ENCODE assay signal across 8 cellular contexts in genomic region chr5:129905467-129906176, GRCh38. TPM values are rescaled to one million over a fixed set of nuclear protein-coding genes. Genes with fewer than 3 reads are reported as not detected.
DNase-seq lines count a peak whose midpoint lies in the region; ATAC-seq, FAIRE-seq and TF ChIP-seq lines count a peak whose summit lies in the region.

No MANE protein-coding gene starts in this region.

- H3K27ac ChIP-seq in PC-3 (ENCODE audit: low read length) (no peak overlapping the region), endothelial cell of umbilical vein (ENCODE audit: insufficient read depth, low read depth, low read length) (no peak overlapping the region)

- BruUV-seq in PC-3 (replicated peaks; lab: Mats Ljungman, UMichigan) = no TSS peak
- BruUV-seq in endothelial cell of umbilical vein (replicated peaks; lab: Mats Ljungman, UMichigan) = no TSS peak

- H4K20me1 ChIP-seq in PC-3 (ENCODE audit: low read length) (no peaks in the 10 kb centered on the region), endothelial cell of umbilical vein (replicated peaks; ENCODE audit: control insufficient read depth, extremely low read depth, insufficient read depth, low read length) (no peaks in the 10 kb centered on the region)

- H3K9me1 ChIP-seq in endothelial cell of umbilical vein (replicated peaks; ENCODE audit: control insufficient read depth, extremely low read depth, insufficient read depth, low read length) = no peaks in the 10 kb centered on the region

- no peaks in the 10 kb centered on the region for H3K79me2 ChIP-seq in PC-3 (ENCODE audit: low read length)
- H3K79me2 ChIP-seq in endothelial cell of umbilical vein (ENCODE audit: control insufficient read depth, insufficient read depth, low read length) = no peaks in the 10 kb centered on the region

- H3K27me3 ChIP-seq in PC-3 (ENCODE audit: low read length) (peaks cover 13% of the 10 kb centered on the region), endothelial cell of umbilical vein (ENCODE audit: control insufficient read depth in 2 of 2, insufficient read depth in 2 of 2, low read length in 2 of 2) (no peaks in the 10 kb centered on the region)

- intact Hi-C loops in PC-3 (cut with micrococcal nuclease) (loop anchor here (5.0 to 10.0 kb wide), 3 partner anchors 59 to 639 kb away; no protein-coding TSS in a partner anchor), endothelial cell of umbilical vein (cut with micrococcal nuclease) (loop anchor here (1.0 to 10.0 kb wide), 6 partner anchors 204 to 1359 kb away; partner anchors contain the start of gene CDC42SE2)

- peak overlapping the region; percentile 38; the same call in 1 of the 2 replicates for H3K9ac ChIP-seq in PC-3 (ENCODE audit: low read length)
- H3K9ac ChIP-seq in endothelial cell of umbilical vein (replicated peaks; ENCODE audit: extremely low read depth, insufficient read depth, low read length) = no peak overlapping the region

- no peaks in the 10 kb centered on the region for H3K9me2 ChIP-seq in PC-3 (replicated peaks; ENCODE audit: low read length)

- dilution Hi-C loops in endothelial cell of umbilical vein (cut with MboI; ENCODE audit: extremely low pct_ligation_motif_present, low sequenced_read_pairs) = no loop called here

- no peak for TF ChIP-seq CTCF in PC-3 (conservative IDR thresholded peaks at IDR 0.05; ENCODE audit: low read depth, low read length)
- no peak for TF ChIP-seq CTCF in endothelial cell of umbilical vein (IDR thresholded peaks at IDR 0.05; ENCODE audit: extremely low read depth in 1 of 2, insufficient read depth in 1 of 2, low read depth in 1 of 2, low read length in 2 of 2)

- no peaks in the 10 kb centered on the region for H3F3A ChIP-seq in PC-3 (ENCODE audit: low read length, unreplicated experiment)

- H3K4me1 ChIP-seq in PC-3 (ENCODE audit: insufficient read depth, low read length) = no peaks in the 10 kb centered on the region
- peaks cover 15% of the 10 kb centered on the region for H3K4me1 ChIP-seq in endothelial cell of umbilical vein (ENCODE audit: control insufficient read depth, extremely low read depth, insufficient read depth, low read length)

- TF ChIP-seq POLR2A in endothelial cell of umbilical vein (IDR thresholded peaks at IDR 0.05; ENCODE audit: low read depth, low read length) = no peak

- H2AFZ ChIP-seq in PC-3 (ENCODE audit: low read length) (peak overlapping the region; percentile 81), endothelial cell of umbilical vein (ENCODE audit: low read depth, low read length) (peak overlapping the region; percentile 82)

- POLR2A ChIA-PET in PC-3 (lab: Charles Lee; ENCODE audit: unreplicated experiment) (no interaction called here), endothelial cell of umbilical vein (lab: Charles Lee) (no interaction called here)

- FAIRE-seq in endothelial cell of umbilical vein (lab: Jason Lieb, UNC) = no peak

- H3K4me3 ChIP-seq in PC-3 (ENCODE audit: low read length) = peak overlapping the region; percentile 69
- H3K4me3 ChIP-seq in endothelial cell of umbilical vein (replicated peaks in 1 of 3; ENCODE audit: insufficient read depth in 1 of 3, low read depth in 1 of 3, low read length in 3 of 3) = peak overlapping the region; percentile 35 to 89 (median 72)

- ATAC-seq in PC-3 = no peak
- ATAC-seq in HG03280 (IDR thresholded peaks at IDR 0.05; ENCODE audit: unreplicated experiment) = no peak
- no peak for ATAC-seq in GM18511 (IDR thresholded peaks at IDR 0.05; ENCODE audit: unreplicated experiment)

- H3K4me2 ChIP-seq in PC-3 (ENCODE audit: low read length) (peak overlapping the region; percentile 90), endothelial cell of umbilical vein (ENCODE audit: insufficient read depth, low read length) (peak overlapping the region; percentile 97)

- no peaks in the 10 kb centered on the region for H3K9me3 ChIP-seq in PC-3 (ENCODE audit: low read length)
- H3K9me3 ChIP-seq in endothelial cell of umbilical vein (replicated peaks; ENCODE audit: control insufficient read depth, insufficient read depth, low read length) = no peaks in the 10 kb centered on the region

- CTCF ChIA-PET in PC-3 (lab: Charles Lee) = no interaction called here
- CTCF ChIA-PET in endothelial cell of umbilical vein (lab: Charles Lee) = interaction anchor here (0.8 kb wide), 1 partner anchor 236 kb away, joined by 3 read pairs; no protein-coding TSS in a partner anchor

- DNase-seq in Daoy (ENCODE audit: low read depth) (peak; percentile 23), PC-3 (no peak), endothelial cell of umbilical vein (ENCODE audit: low read depth, low spot score) (peak; percentile 39), myocyte (ENCODE audit: low read depth) (peak; percentile 37), amniotic stem cell (lab: John Stamatoyannopoulos, UW) (no peak), T-helper 9 cell (no peak)

- H3K36me3 ChIP-seq in PC-3 (ENCODE audit: low read depth, low read length) (no peaks in the 10 kb centered on the region), endothelial cell of umbilical vein (ENCODE audit: control insufficient read depth in 2 of 2, extremely low read depth in 1 of 2, insufficient read depth in 2 of 2, low read length in 2 of 2) (no peaks in the 10 kb centered on the region)

TF ChIP-seq in endothelial cell of umbilical vein, 7 proteins besides CTCF, POLR2A, EP300 and RAD21:
- TF ChIP-seq FOS (IDR thresholded peaks at IDR 0.05; ENCODE audit: borderline replicate concordance, insufficient read depth, low read length) (no peak), POLR2AphosphoS5 (IDR thresholded peaks at IDR 0.05; ENCODE audit: insufficient read depth, low read depth, low read length) (no peak), GATA2 (IDR thresholded peaks at IDR 0.05; ENCODE audit: insufficient read depth, insufficient read length, low read depth, low read length) (no peak), MYC (IDR thresholded peaks at IDR 0.05; ENCODE audit: low read depth, low read length) (no peak), JUN (IDR thresholded peaks at IDR 0.05; ENCODE audit: borderline replicate concordance, insufficient read depth, insufficient read length, low read depth) (no peak), EZH2 (IDR thresholded peaks at IDR 0.05; ENCODE audit: borderline replicate concordance, low read depth, low read length, severe bottlenecking) (no peak)
- TF ChIP-seq, protein P1, sequence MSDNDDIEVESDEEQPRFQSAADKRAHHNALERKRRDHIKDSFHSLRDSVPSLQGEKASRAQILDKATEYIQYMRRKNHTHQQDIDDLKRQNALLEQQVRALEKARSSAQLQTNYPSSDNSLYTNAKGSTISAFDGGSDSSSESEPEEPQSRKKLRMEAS (IDR thresholded peaks at IDR 0.05; ENCODE audit: insufficient read depth, insufficient read length) = no peak
TF ChIP-seq in endothelial cell of umbilical vein: peak in this region for 0.

RNA-seq across cellular contexts. Expression of gene CHSY3, which starts 1.4 kb away (rescaled TPM):
- total RNA-seq in Daoy (2014; rRNA removed; shearing (Covaris generic)) = 0.21 and 0.40 TPM in 2 replicates
- total RNA-seq in PC-3 (2014; rRNA removed) (1.7 and 1.8 TPM in 2 replicates), endothelial cell of umbilical vein (6.8 and 8.4 TPM in 2 replicates), myocyte (8.3 and 12.8 TPM in 2 replicates)
- 2.2 and 2.8 TPM in 2 replicates for polyA plus RNA-seq in endothelial cell of umbilical vein
- 1.9 and 2.3 TPM in 2 replicates for polyA plus RNA-seq in endothelial cell of umbilical vein (2011; cell fraction: cytosol; rRNA removed)
- polyA plus RNA-seq in endothelial cell of umbilical vein (2011; cell fraction: nucleus; rRNA removed) = 3.0 and 4.0 TPM in 2 replicates
- polyA plus RNA-seq in endothelial cell of umbilical vein (2012) = 1.7 TPM in 2 replicates
- polyA minus RNA-seq in endothelial cell of umbilical vein = 7.7 and 8.1 TPM in 2 replicates
- not detected for polyA minus RNA-seq in endothelial cell of umbilical vein (2011; cell fraction: cytosol; rRNA and poly(A)+ RNA removed)
- 11.1 and 11.3 TPM in 2 replicates for polyA minus RNA-seq in endothelial cell of umbilical vein (2011; cell fraction: nucleus; rRNA and poly(A)+ RNA removed)
- polyA plus RNA-seq in myocyte (2012) = 8.3 TPM

Comparison
In these comparisons a context has a peak if more than half of its experiments do, and no peak if none do; other contexts are left out.
1. DNase-seq: peak in Daoy (single experiment), endothelial cell of umbilical vein (single experiment) and myocyte (single experiment); none in PC-3 (single experiment), amniotic stem cell (single experiment) and T-helper 9 cell (single experiment).